Comparison of ENCODE assay signal across 1 cellular context in genomic region chr1:20136249-20136648, GRCh38.
TF ChIP-seq lines count a peak whose summit lies in the region.

No MANE protein-coding gene starts in this region.

TF ChIP-seq in K562, 482 proteins besides CTCF, POLR2A, EP300 and RAD21:
- TF ChIP-seq XRCC3 (IDR thresholded peaks at IDR 0.05) (no peak), CHCHD3 (CRISPR knock-in tag; IDR thresholded peaks at IDR 0.05) (no peak), FOXK1 (CRISPR knock-in tag; IDR thresholded peaks at IDR 0.05; ENCODE audit: borderline replicate concordance) (no peak), MAFK (IDR thresholded peaks at IDR 0.05; ENCODE audit: low read length) (no peak), ETV5 (CRISPR knock-in tag; IDR thresholded peaks at IDR 0.05; ENCODE audit: low read depth) (no peak), ZNF583 (CRISPR knock-in tag; IDR thresholded peaks at IDR 0.05) (no peak), ZKSCAN3 (CRISPR knock-in tag; IDR thresholded peaks at IDR 0.05) (no peak), HEY1 (CRISPR knock-in tag; IDR thresholded peaks at IDR 0.05; ENCODE audit: borderline replicate concordance) (no peak), NRF1 (conservative IDR thresholded peaks at IDR 0.05 in 1 of 2, IDR thresholded peaks at IDR 0.05 in 1 of 2) (peak; percentile 69 to 72), ZNF253 (CRISPR knock-in tag; conservative IDR thresholded peaks at IDR 0.05) (no peak), ARID3B (CRISPR knock-in tag; IDR thresholded peaks at IDR 0.05; ENCODE audit: borderline replicate concordance) (no peak), SP2 (IDR thresholded peaks at IDR 0.05; ENCODE audit: extremely low read depth, low read depth, low read length, poor library complexity, severe bottlenecking) (no peak), SIN3B (IDR thresholded peaks at IDR 0.05; ENCODE audit: low read depth) (no peak), ZNF134 (CRISPR knock-in tag; conservative IDR thresholded peaks at IDR 0.05) (no peak), POLR2B (IDR thresholded peaks at IDR 0.05; ENCODE audit: low read depth, partially characterized antibody) (no peak)
- TF ChIP-seq, protein P1, sequence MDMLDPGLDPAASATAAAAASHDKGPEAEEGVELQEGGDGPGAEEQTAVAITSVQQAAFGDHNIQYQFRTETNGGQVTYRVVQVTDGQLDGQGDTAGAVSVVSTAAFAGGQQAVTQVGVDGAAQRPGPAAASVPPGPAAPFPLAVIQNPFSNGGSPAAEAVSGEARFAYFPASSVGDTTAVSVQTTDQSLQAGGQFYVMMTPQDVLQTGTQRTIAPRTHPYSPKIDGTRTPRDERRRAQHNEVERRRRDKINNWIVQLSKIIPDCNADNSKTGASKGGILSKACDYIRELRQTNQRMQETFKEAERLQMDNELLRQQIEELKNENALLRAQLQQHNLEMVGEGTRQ (CRISPR knock-in tag; IDR thresholded peaks at IDR 0.05), result peak; percentile 31; the same call in 1 of the 2 replicates
